Comparison of ENCODE assay signal across 15 cellular contexts in genomic region chr5:156411131-156411727, GRCh38.
DNase-seq lines count a peak whose midpoint lies in the region; ATAC-seq and TF ChIP-seq lines count a peak whose summit lies in the region.
"Had no signal": no experiment of that assay in that cellular context is flagged by ENCODE, and none has a peak within 500 bp of the region (broad histone marks: within the 10 kb centered on the region; RNA-seq: fewer than 3 reads in every experiment).

No MANE protein-coding gene starts in this region.

- no peaks in the 10 kb centered on the region for H4K20me1 ChIP-seq in osteoblast (ENCODE audit: insufficient read depth, low read length)

- H3K36me3 ChIP-seq in osteoblast (ENCODE audit: insufficient read depth, low read length) = no peaks in the 10 kb centered on the region
- H3K36me3 ChIP-seq: spleen had no signal

- TF ChIP-seq CTCF in osteoblast (IDR thresholded peaks at IDR 0.05; ENCODE audit: extremely low read depth, low read depth, low read length) (no peak), WTC11 (IDR thresholded peaks at IDR 0.05) (no peak)

- H3K9me3 ChIP-seq in osteoblast (ENCODE audit: low read depth, low read length) = no peaks in the 10 kb centered on the region
- H3K9me3 ChIP-seq in T-helper 17 cell (ENCODE audit: control insufficient read depth, low read length, poor library complexity, severe bottlenecking) = no peaks in the 10 kb centered on the region
- H3K9me3 ChIP-seq: spleen had no signal

- peaks cover 21% of the 10 kb centered on the region for H3K27me3 Mint-ChIP-seq in T-helper 17 cell
- no peaks in the 10 kb centered on the region; the same call in 1 of the 2 replicates for H3K27me3 Mint-ChIP-seq in WTC11 (ENCODE audit: low read depth)

- H3K27me3 ChIP-seq in osteoblast (ENCODE audit: insufficient read depth, low read length) = no peaks in the 10 kb centered on the region
- H3K27me3 ChIP-seq: spleen had no signal

- POLR2A ChIA-PET in WTC11 (lab: Charles Lee) = no interaction called here

- ATAC-seq in HG02623 (IDR thresholded peaks at IDR 0.05; ENCODE audit: unreplicated experiment) (no peak), T-helper 17 cell (no peak), WTC11 (no peak)
- ATAC-seq: PC-3 had no signal

- H3K4me2 ChIP-seq in osteoblast (ENCODE audit: insufficient read depth, low read length) = peak overlapping the region; percentile 47

- H3K27ac Mint-ChIP-seq in T-helper 17 cell = no peak overlapping the region
- no peak overlapping the region for H3K27ac Mint-ChIP-seq in WTC11
- H3K27ac Mint-ChIP-seq: activated B cell treated with CpG ODN at 0.5 μM for 24 hours had no signal

- peak overlapping the region; percentile 64 for H2AFZ ChIP-seq in osteoblast (ENCODE audit: low read length)

- H3K36me3 Mint-ChIP-seq in T-helper 17 cell (ENCODE audit: low read depth) (no peaks in the 10 kb centered on the region), WTC11 (peaks cover 4% of the 10 kb centered on the region)

- H3K4me3 Mint-ChIP-seq in T-helper 17 cell = no peak overlapping the region
- no peak overlapping the region for H3K4me3 Mint-ChIP-seq in WTC11
- H3K4me3 Mint-ChIP-seq: activated B cell treated with CpG ODN at 0.5 μM for 24 hours had no signal

- no peaks in the 10 kb centered on the region for H3K4me1 Mint-ChIP-seq in T-helper 17 cell
- peaks cover 11% of the 10 kb centered on the region for H3K4me1 Mint-ChIP-seq in WTC11
- H3K4me1 Mint-ChIP-seq: activated B cell treated with CpG ODN at 0.5 μM for 24 hours had no signal

- H3K9me3 Mint-ChIP-seq in WTC11 = peaks cover 13% of the 10 kb centered on the region
- H3K9me3 Mint-ChIP-seq: activated B cell treated with CpG ODN at 0.5 μM for 24 hours had no signal

- no peak overlapping the region for H3K27ac ChIP-seq in osteoblast (ENCODE audit: low read depth, low read length)

- no peaks in the 10 kb centered on the region for H3K79me2 ChIP-seq in osteoblast (ENCODE audit: insufficient read depth, low read length)

- H3K4me3 ChIP-seq in osteoblast (ENCODE audit: insufficient read depth, low read length) = peak overlapping the region; percentile 48
- H3K4me3 ChIP-seq: spleen had no signal

- CTCF ChIA-PET in WTC11 (lab: Charles Lee) = no interaction called here

- H3K4me1 ChIP-seq in osteoblast (ENCODE audit: insufficient read depth, low read length) = peaks cover 6% of the 10 kb centered on the region

- DNase-seq in AG08396 (ENCODE audit: low spot score) (peak; percentile 32), NCI-H2171 (lab: John Stamatoyannopoulos, UW) (peak; percentile 17), fibroblast of gingiva (ENCODE audit: low read depth) (peak; percentile 28), osteoblast (ENCODE audit: insufficient read length, low spot score, missing footprints) (peak; percentile 66), T-helper 17 cell (no peak), CD1c-positive myeloid dendritic cell (ENCODE audit: extremely low spot score) (no peak), WTC11 (ENCODE audit: low spot score) (no peak)
- DNase-seq: activated B cell treated with CpG ODN at 0.5 μM for 24 hours; activated gamma-delta T cell; effector memory CD4-positive, alpha-beta T cell; GOT3; NCI-H1105; PC-3; spleen had no signal

TF ChIP-seq in WTC11, 78 proteins besides CTCF, POLR2A, EP300 and RAD21:
- TF ChIP-seq, protein P1, sequence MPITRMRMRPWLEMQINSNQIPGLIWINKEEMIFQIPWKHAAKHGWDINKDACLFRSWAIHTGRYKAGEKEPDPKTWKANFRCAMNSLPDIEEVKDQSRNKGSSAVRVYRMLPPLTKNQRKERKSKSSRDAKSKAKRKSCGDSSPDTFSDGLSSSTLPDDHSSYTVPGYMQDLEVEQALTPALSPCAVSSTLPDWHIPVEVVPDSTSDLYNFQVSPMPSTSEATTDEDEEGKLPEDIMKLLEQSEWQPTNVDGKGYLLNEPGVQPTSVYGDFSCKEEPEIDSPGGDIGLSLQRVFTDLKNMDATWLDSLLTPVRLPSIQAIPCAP (CRISPR knock-in tag; IDR thresholded peaks at IDR 0.05) = no peak
- TF ChIP-seq HMGA2 (CRISPR knock-in tag; IDR thresholded peaks at IDR 0.05) = no peak
- no peak for TF ChIP-seq ELF4 (CRISPR knock-in tag; IDR thresholded peaks at IDR 0.05; ENCODE audit: low read depth)
- TF ChIP-seq ERG (CRISPR knock-in tag; IDR thresholded peaks at IDR 0.05) = no peak
- no peak for TF ChIP-seq GABPB1 (CRISPR knock-in tag; IDR thresholded peaks at IDR 0.05)
- no peak for TF ChIP-seq SMAD4 (CRISPR knock-in tag; IDR thresholded peaks at IDR 0.05)
- TF ChIP-seq FOXK1 (CRISPR knock-in tag; IDR thresholded peaks at IDR 0.05) = no peak
- TF ChIP-seq ZNF416 (CRISPR knock-in tag; IDR thresholded peaks at IDR 0.05) = no peak
- TF ChIP-seq USF2 (CRISPR knock-in tag; IDR thresholded peaks at IDR 0.05) = no peak
- no peak for TF ChIP-seq JUN (CRISPR knock-in tag; IDR thresholded peaks at IDR 0.05)
- TF ChIP-seq PRDM15 (CRISPR knock-in tag; IDR thresholded peaks at IDR 0.05) = no peak
- TF ChIP-seq FOXP4 (CRISPR knock-in tag; IDR thresholded peaks at IDR 0.05) = no peak

Comparison
In these comparisons a context has a peak if more than half of its experiments do, and no peak if none do; other contexts are left out.
1. DNase-seq: peak in AG08396 (single experiment), NCI-H2171 (single experiment), fibroblast of gingiva (single experiment) and osteoblast (single experiment); none in T-helper 17 cell (0 of 3), CD1c-positive myeloid dendritic cell (single experiment) and WTC11 (single experiment).